Comparison of ENCODE assay signal across 23 cellular contexts in the genomic region with DNA sequence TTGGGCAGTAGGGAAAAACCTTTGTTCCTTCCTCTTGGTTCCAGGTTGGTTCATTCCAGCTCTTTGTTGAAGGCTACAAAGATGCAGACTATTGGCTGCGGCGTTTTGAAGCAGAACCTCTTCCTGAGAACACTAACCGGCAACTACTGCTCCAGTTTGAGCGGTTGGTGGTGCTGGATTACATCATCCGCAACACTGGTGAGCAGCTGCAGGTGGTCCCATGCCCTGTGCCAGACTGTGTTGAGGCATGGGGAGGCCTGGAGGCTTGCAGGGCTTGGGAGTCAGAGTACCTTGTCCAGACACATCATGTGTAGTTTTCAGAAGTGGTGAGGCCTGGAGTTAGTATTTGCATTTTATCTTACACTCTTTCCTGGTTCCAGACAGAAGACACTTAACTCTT.
"Had no signal": no experiment of that assay in that cellular context is flagged by ENCODE, and none has a peak within 500 bp of the region (broad histone marks: within the 10 kb centered on the region; RNA-seq: fewer than 3 reads in every experiment).

No MANE protein-coding gene starts in this region.

- H3K27me3 Mint-ChIP-seq: activated CD8-positive, alpha-beta memory T cell treated with anti-CD3 and anti-CD28 coated beads, Interleukin-2, amount 10 ng/mL, durations not matched to agents 7 days and 5 days; activated CD8-positive, alpha-beta T cell treated with anti-CD3 and anti-CD28 coated beads for 36 hours; activated naive CD8-positive, alpha-beta T cell treated with anti-CD3 and anti-CD28 coated beads for 36 hours; effector memory CD8-positive, alpha-beta T cell; naive thymus-derived CD8-positive, alpha-beta T cell; progenitor cell of endocrine pancreas; type B pancreatic cell had no signal

- DNase-seq: activated CD4-positive, alpha-beta T cell treated with anti-CD3 and anti-CD28 coated beads for 48 hours; activated CD4-positive, CD25-positive, alpha-beta regulatory T cell; activated CD8-positive, alpha-beta memory T cell treated with anti-CD3 and anti-CD28 coated beads, Interleukin-2, amount 10 ng/mL, durations not matched to agents 7 days and 5 days; activated CD8-positive, alpha-beta T cell treated with anti-CD3 and anti-CD28 coated beads for 36 hours; activated gamma-delta T cell; activated naive CD8-positive, alpha-beta T cell treated with anti-CD3 and anti-CD28 coated beads for 36 hours; activated T-cell treated with anti-CD3 and anti-CD28 coated beads for 4 hours; central memory CD4-positive, alpha-beta T cell; dorsolateral prefrontal cortex; effector memory CD8-positive, alpha-beta T cell; foreskin melanocyte; left ventricle myocardium inferior; naive thymus-derived CD8-positive, alpha-beta T cell; retina; sigmoid colon; stimulated activated CD4-positive, alpha-beta T cell treated with anti-CD3 and anti-CD28 coated beads, Interleukin-15, amount 100 ng/mL, for 24 hours; stimulated activated CD8-positive, alpha-beta memory T cell treated with anti-CD3 and anti-CD28 coated beads, Interleukin-4, amount 100 ng/mL, for 48 hours; stimulated activated naive CD4-positive, alpha-beta T cell had no signal

- H3K27ac Mint-ChIP-seq: activated CD8-positive, alpha-beta memory T cell treated with anti-CD3 and anti-CD28 coated beads, Interleukin-2, amount 10 ng/mL, durations not matched to agents 7 days and 5 days; activated CD8-positive, alpha-beta T cell treated with anti-CD3 and anti-CD28 coated beads for 36 hours; activated naive CD8-positive, alpha-beta T cell treated with anti-CD3 and anti-CD28 coated beads for 36 hours; mesothelial cell of epicardium; neural progenitor cell; progenitor cell of endocrine pancreas; type B pancreatic cell had no signal

- ATAC-seq: activated CD8-positive, alpha-beta memory T cell treated with anti-CD3 and anti-CD28 coated beads, Interleukin-2, amount 10 ng/mL, durations not matched to agents 7 days and 5 days; activated CD8-positive, alpha-beta T cell treated with anti-CD3 and anti-CD28 coated beads for 36 hours; effector memory CD8-positive, alpha-beta T cell; esophagus mucosa; naive thymus-derived CD8-positive, alpha-beta T cell had no signal

- H3K4me1 Mint-ChIP-seq: activated CD8-positive, alpha-beta memory T cell treated with anti-CD3 and anti-CD28 coated beads, Interleukin-2, amount 10 ng/mL, durations not matched to agents 7 days and 5 days; activated naive CD8-positive, alpha-beta T cell treated with anti-CD3 and anti-CD28 coated beads for 36 hours; neural progenitor cell had no signal

- H3K9me3 Mint-ChIP-seq: activated CD8-positive, alpha-beta T cell treated with anti-CD3 and anti-CD28 coated beads for 36 hours; activated naive CD8-positive, alpha-beta T cell treated with anti-CD3 and anti-CD28 coated beads for 36 hours; effector memory CD8-positive, alpha-beta T cell; mesothelial cell of epicardium; naive thymus-derived CD8-positive, alpha-beta T cell; neural progenitor cell; type B pancreatic cell had no signal

- H3K4me3 Mint-ChIP-seq: activated CD8-positive, alpha-beta memory T cell treated with anti-CD3 and anti-CD28 coated beads, Interleukin-2, amount 10 ng/mL, durations not matched to agents 7 days and 5 days; activated CD8-positive, alpha-beta T cell treated with anti-CD3 and anti-CD28 coated beads for 36 hours; activated naive CD8-positive, alpha-beta T cell treated with anti-CD3 and anti-CD28 coated beads for 36 hours; effector memory CD8-positive, alpha-beta T cell; mesothelial cell of epicardium; naive thymus-derived CD8-positive, alpha-beta T cell; neural progenitor cell; type B pancreatic cell had no signal
